In genomic region chr6:13467216-13467600, GRCh38 we compare ENCODE assay signal across 23 cellular contexts. TPM values are rescaled to one million over a fixed set of nuclear protein-coding genes. Genes with fewer than 3 reads are reported as not detected.
DNase-seq lines count a peak whose midpoint lies in the region; ATAC-seq and TF ChIP-seq lines count a peak whose summit lies in the region.
"Had no signal": no experiment of that assay in that cellular context is flagged by ENCODE, and none has a peak within 500 bp of the region (broad histone marks: within the 10 kb centered on the region; RNA-seq: fewer than 3 reads in every experiment).

No MANE protein-coding gene starts in this region.

- H3K4me3 Mint-ChIP-seq in IgD-negative memory B cell: no peak overlapping the region
- H3K4me3 Mint-ChIP-seq: CD14-positive monocyte; neural progenitor cell; T-helper 2 cell treated with Interferon-gamma antibody and Interleukin-4, amounts not matched to agents 5 μg/mL and 100 μg/mL, for 36 hours had no signal

- no peaks in the 10 kb centered on the region for H3K36me3 Mint-ChIP-seq in IgD-negative memory B cell
- H3K36me3 Mint-ChIP-seq: neural progenitor cell had no signal

- H3K27me3 Mint-ChIP-seq in IgD-negative memory B cell: no peaks in the 10 kb centered on the region

- no peak for DNase-seq in left colon
- DNase-seq in COLO668 (lab: John Stamatoyannopoulos, UW; ENCODE audit: unreplicated experiment): no peak
- no peak for DNase-seq in UCSD-AML1 (lab: John Stamatoyannopoulos, UW; ENCODE audit: unreplicated experiment)
- no peak for DNase-seq in stimulated activated CD4-positive, alpha-beta T cell treated with anti-CD3 and anti-CD28 coated beads, Interleukin-4, amount 100 ng/mL, for 24 hours
- DNase-seq: activated CD4-positive, alpha-beta T cell treated with anti-CD3 and anti-CD28 coated beads, Interleukin-2, amount 50 U/mL, for 4 hours; activated naive CD4-positive, alpha-beta T cell; adrenal gland; cortex of kidney; DMS 273 treated with DMSO at 0.1 percent for 48 hours; Kasumi-1; left lung; NCI-H1105; SK-N-SH; stimulated activated CD4-positive, alpha-beta T cell treated with anti-CD3 and anti-CD28 coated beads, Interleukin-2, amount 100 ng/mL, for 48 hours; stimulated activated naive CD4-positive, alpha-beta T cell had no signal

- H3K4me1 Mint-ChIP-seq in IgD-negative memory B cell: peaks cover 33 to 58% (median 51%) of the 10 kb centered on the region in 3 donors

- H3K9me3 Mint-ChIP-seq in IgD-negative memory B cell: peaks cover 0 to 5% (median 1%) of the 10 kb centered on the region in 3 donors
- H3K9me3 Mint-ChIP-seq: CD14-positive monocyte; neural progenitor cell; T-helper 2 cell treated with Interferon-gamma antibody and Interleukin-4, amounts not matched to agents 5 μg/mL and 100 μg/mL, for 36 hours had no signal

- TF ChIP-seq CTCF in 22Rv1 (IDR thresholded peaks at IDR 0.05): no peak

- peak overlapping the region in 2 of 3 donors; percentile 40 to 69 for H3K27ac Mint-ChIP-seq in IgD-negative memory B cell
- H3K27ac Mint-ChIP-seq: neural progenitor cell; progenitor cell of endocrine pancreas; T-helper 2 cell treated with Interferon-gamma antibody and Interleukin-4, amounts not matched to agents 5 μg/mL and 100 μg/mL, for 36 hours had no signal

- intact Hi-C loops in left colon (cut with DNase I, micrococcal nuclease): no loop called here

- peak; percentile 89 for ATAC-seq in left colon
- ATAC-seq in GM21619 (IDR thresholded peaks at IDR 0.05; ENCODE audit: unreplicated experiment): no peak
- ATAC-seq: left lung had no signal

- H3K27ac ChIP-seq in 22Rv1: peak overlapping the region; percentile 15; the same call in 1 of the 2 replicates
- peak overlapping the region; percentile 49 for H3K27ac ChIP-seq in cingulate gyrus (ENCODE audit: low read depth, low read length)
- H3K27ac ChIP-seq: adrenal gland, left lung, neural progenitor cell had no signal

RNA-seq across cellular contexts. Expression of gene GFOD1, which starts 20.2 kb away (rescaled TPM):
- 10.9 TPM for polyA plus RNA-seq in IgD-negative memory B cell
- 10 to 100 TPM in 1 of 2 donors, 1 to 10 TPM in 1; 9.2 to 15.9 TPM for total RNA-seq in left colon
